22 cellular contexts compared by ENCODE assay signal in the genomic region with DNA sequence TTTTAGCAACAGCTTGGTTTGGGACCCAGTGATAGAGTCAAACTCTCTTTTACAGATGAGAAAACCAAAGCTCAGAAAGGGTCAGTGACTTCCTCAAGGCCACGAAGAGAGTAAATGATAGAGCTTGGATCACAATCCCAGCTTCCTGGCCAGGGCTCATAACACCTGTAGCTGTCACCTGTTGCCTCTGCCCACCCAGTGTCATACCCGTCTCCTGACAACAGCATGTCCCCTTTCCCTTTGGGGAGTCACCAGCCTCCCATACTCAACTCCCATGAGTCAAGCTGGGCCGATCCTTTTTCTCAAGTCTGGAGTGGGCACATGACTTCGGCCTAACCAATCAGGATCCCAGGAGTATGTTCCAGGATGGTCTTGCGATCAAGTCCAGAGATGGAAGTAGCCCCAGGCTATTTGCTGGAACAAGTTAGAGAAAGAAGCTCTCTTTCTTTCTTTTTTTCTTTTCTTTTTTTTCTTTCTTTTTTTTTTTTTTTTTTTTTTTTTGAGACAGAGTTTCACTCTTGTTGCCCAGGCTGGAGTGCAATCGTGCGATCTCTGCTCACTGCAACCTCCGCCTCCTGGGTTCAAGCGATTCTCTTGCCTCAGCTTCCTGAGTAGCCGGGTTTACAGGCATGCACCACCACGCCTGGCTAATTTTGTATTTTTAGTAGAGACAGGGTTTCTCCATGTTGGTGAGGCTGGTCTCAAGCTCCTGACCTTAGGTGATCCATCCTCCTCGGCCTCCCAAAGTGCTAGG. TPM values are rescaled to one million over a fixed set of nuclear protein-coding genes. Genes with fewer than 3 reads are reported as not detected.
A peak's percentile ranks its signal among the peaks of the same experiment; 100 is the strongest.
DNase-seq lines count a peak whose midpoint lies in the region; FAIRE-seq and TF ChIP-seq lines count a peak whose summit lies in the region.
"Had no signal": no experiment of that assay in that cellular context is flagged by ENCODE, and none has a peak within 500 bp of the region (broad histone marks: within the 10 kb centered on the region; RNA-seq: fewer than 3 reads in every experiment).

No MANE protein-coding gene starts in this region.

- DNase-seq in T-helper 2 cell treated with Interferon-gamma antibody and Interleukin-4, amounts not matched to agents 5 μg/mL and 100 μg/mL, for 36 hours (ENCODE audit: low spot score) = no peak
- DNase-seq in T-helper 2 cell (no peak), epithelial cell of esophagus (ENCODE audit: low read depth) (peak; percentile 63), osteoblast (ENCODE audit: insufficient read length, low spot score, missing footprints) (peak; percentile 37), frontal cortex (ENCODE audit: low spot score in 2 of 2) (no peak), retina (no peak)
- no peak for DNase-seq in activated naive CD4-positive, alpha-beta T cell treated with Interleukin-2 at 50 U/mL for 16 hours
- DNase-seq: activated CD4-positive, CD25-positive, alpha-beta regulatory T cell treated with anti-CD3 and anti-CD28 coated beads, Interleukin-2, amount 50 U/mL, for 72 hours; activated CD8-positive, alpha-beta memory T cell treated with anti-CD3 and anti-CD28 coated beads for 24 hours; activated naive CD8-positive, alpha-beta T cell treated with anti-CD3 and anti-CD28 coated beads, Interleukin-2, amount 10 ng/mL, durations not matched to agents 7 days and 5 days; body of pancreas; effector memory CD8-positive, alpha-beta T cell; GF-D8; Kasumi-1; naive thymus-derived CD4-positive, alpha-beta T cell; NCI-H69; posterior cingulate gyrus; stimulated activated CD4-positive, alpha-beta T cell treated with anti-CD3 and anti-CD28 coated beads, Interleukin-2, amount 100 ng/mL, for 24 hours had no signal

- no peaks in the 10 kb centered on the region for H3K27me3 Mint-ChIP-seq in T-helper 2 cell treated with Interferon-gamma antibody and Interleukin-4, amounts not matched to agents 5 μg/mL and 100 μg/mL, for 36 hours (ENCODE audit: low read depth)
- H3K27me3 Mint-ChIP-seq: activated naive CD8-positive, alpha-beta T cell treated with anti-CD3 and anti-CD28 coated beads, Interleukin-2, amount 10 ng/mL, durations not matched to agents 7 days and 5 days; effector memory CD8-positive, alpha-beta T cell; naive thymus-derived CD4-positive, alpha-beta T cell had no signal

- H3K4me3 Mint-ChIP-seq in T-helper 2 cell treated with Interferon-gamma antibody and Interleukin-4, amounts not matched to agents 5 μg/mL and 100 μg/mL, for 36 hours = no peak overlapping the region
- H3K4me3 Mint-ChIP-seq: activated naive CD8-positive, alpha-beta T cell treated with anti-CD3 and anti-CD28 coated beads, Interleukin-2, amount 10 ng/mL, durations not matched to agents 7 days and 5 days; effector memory CD8-positive, alpha-beta T cell had no signal

- no peak for TF ChIP-seq CTCF in epithelial cell of esophagus (IDR thresholded peaks at IDR 0.05; ENCODE audit: insufficient read depth, low read depth, low read length, missing control alignments)
- TF ChIP-seq CTCF in osteoblast (IDR thresholded peaks at IDR 0.05; ENCODE audit: extremely low read depth, low read depth, low read length) = no peak

- H3K9me3 Mint-ChIP-seq in T-helper 2 cell treated with Interferon-gamma antibody and Interleukin-4, amounts not matched to agents 5 μg/mL and 100 μg/mL, for 36 hours = no peaks in the 10 kb centered on the region
- H3K9me3 Mint-ChIP-seq: activated naive CD8-positive, alpha-beta T cell treated with anti-CD3 and anti-CD28 coated beads, Interleukin-2, amount 10 ng/mL, durations not matched to agents 7 days and 5 days; effector memory CD8-positive, alpha-beta T cell; naive thymus-derived CD4-positive, alpha-beta T cell had no signal

- H3K4me2 ChIP-seq in osteoblast (ENCODE audit: insufficient read depth, low read length) = no peak overlapping the region

- H3K4me1 ChIP-seq in osteoblast (ENCODE audit: insufficient read depth, low read length) = peaks cover 16% of the 10 kb centered on the region

- peaks cover 30% of the 10 kb centered on the region for H3K4me1 Mint-ChIP-seq in T-helper 2 cell treated with Interferon-gamma antibody and Interleukin-4, amounts not matched to agents 5 μg/mL and 100 μg/mL, for 36 hours (ENCODE audit: low read depth)

- no peaks in the 10 kb centered on the region for H3K27me3 ChIP-seq in osteoblast (ENCODE audit: insufficient read depth, low read length)
- H3K27me3 ChIP-seq: body of pancreas had no signal

- H2AFZ ChIP-seq in osteoblast (ENCODE audit: low read length) = no peak overlapping the region

- H3K9me3 ChIP-seq in osteoblast (ENCODE audit: low read depth, low read length) = no peaks in the 10 kb centered on the region
- H3K9me3 ChIP-seq: body of pancreas had no signal

- no peaks in the 10 kb centered on the region for H3K36me3 Mint-ChIP-seq in T-helper 2 cell treated with Interferon-gamma antibody and Interleukin-4, amounts not matched to agents 5 μg/mL and 100 μg/mL, for 36 hours (ENCODE audit: low read depth)
- H3K36me3 Mint-ChIP-seq: activated naive CD8-positive, alpha-beta T cell treated with anti-CD3 and anti-CD28 coated beads, Interleukin-2, amount 10 ng/mL, durations not matched to agents 7 days and 5 days; naive thymus-derived CD4-positive, alpha-beta T cell had no signal

- no peak for FAIRE-seq in frontal cortex (lab: Jason Lieb, UNC)
- FAIRE-seq: GM12892 had no signal

- H3K27ac ChIP-seq in osteoblast (ENCODE audit: low read depth, low read length) = no peak overlapping the region
- H3K27ac ChIP-seq: 22Rv1 had no signal

- H3K79me2 ChIP-seq in osteoblast (ENCODE audit: insufficient read depth, low read length) = no peaks in the 10 kb centered on the region

- no peak for TF ChIP-seq RAD21 in Ishikawa (IDR thresholded peaks at IDR 0.05; ENCODE audit: low read depth)

- TF ChIP-seq EP300 in Ishikawa (IDR thresholded peaks at IDR 0.05; ENCODE audit: borderline replicate concordance) = no peak

- H3K27ac Mint-ChIP-seq in T-helper 2 cell treated with Interferon-gamma antibody and Interleukin-4, amounts not matched to agents 5 μg/mL and 100 μg/mL, for 36 hours = peak overlapping the region; percentile 49
- H3K27ac Mint-ChIP-seq: activated naive CD8-positive, alpha-beta T cell treated with anti-CD3 and anti-CD28 coated beads, Interleukin-2, amount 10 ng/mL, durations not matched to agents 7 days and 5 days; effector memory CD8-positive, alpha-beta T cell had no signal

- H3K36me3 ChIP-seq in osteoblast (ENCODE audit: insufficient read depth, low read length) = peaks cover 1% of the 10 kb centered on the region

- no peaks in the 10 kb centered on the region for H4K20me1 ChIP-seq in osteoblast (ENCODE audit: insufficient read depth, low read length)

- H3K4me3 ChIP-seq in epithelial cell of esophagus (ENCODE audit: low read length) (no peak overlapping the region), osteoblast (ENCODE audit: insufficient read depth, low read length) (no peak overlapping the region)
- H3K4me3 ChIP-seq: body of pancreas, lung had no signal

TF ChIP-seq in Ishikawa, 13 proteins besides CTCF, POLR2A, EP300 and RAD21:
- TF ChIP-seq, protein P1, sequence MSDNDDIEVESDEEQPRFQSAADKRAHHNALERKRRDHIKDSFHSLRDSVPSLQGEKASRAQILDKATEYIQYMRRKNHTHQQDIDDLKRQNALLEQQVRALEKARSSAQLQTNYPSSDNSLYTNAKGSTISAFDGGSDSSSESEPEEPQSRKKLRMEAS (IDR thresholded peaks at IDR 0.05) = no peak
- TF ChIP-seq, protein P2, sequence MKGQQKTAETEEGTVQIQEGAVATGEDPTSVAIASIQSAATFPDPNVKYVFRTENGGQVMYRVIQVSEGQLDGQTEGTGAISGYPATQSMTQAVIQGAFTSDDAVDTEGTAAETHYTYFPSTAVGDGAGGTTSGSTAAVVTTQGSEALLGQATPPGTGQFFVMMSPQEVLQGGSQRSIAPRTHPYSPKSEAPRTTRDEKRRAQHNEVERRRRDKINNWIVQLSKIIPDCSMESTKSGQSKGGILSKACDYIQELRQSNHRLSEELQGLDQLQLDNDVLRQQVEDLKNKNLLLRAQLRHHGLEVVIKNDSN (IDR thresholded peaks at IDR 0.05) = peak; percentile 73
- TF ChIP-seq, protein P3, sequence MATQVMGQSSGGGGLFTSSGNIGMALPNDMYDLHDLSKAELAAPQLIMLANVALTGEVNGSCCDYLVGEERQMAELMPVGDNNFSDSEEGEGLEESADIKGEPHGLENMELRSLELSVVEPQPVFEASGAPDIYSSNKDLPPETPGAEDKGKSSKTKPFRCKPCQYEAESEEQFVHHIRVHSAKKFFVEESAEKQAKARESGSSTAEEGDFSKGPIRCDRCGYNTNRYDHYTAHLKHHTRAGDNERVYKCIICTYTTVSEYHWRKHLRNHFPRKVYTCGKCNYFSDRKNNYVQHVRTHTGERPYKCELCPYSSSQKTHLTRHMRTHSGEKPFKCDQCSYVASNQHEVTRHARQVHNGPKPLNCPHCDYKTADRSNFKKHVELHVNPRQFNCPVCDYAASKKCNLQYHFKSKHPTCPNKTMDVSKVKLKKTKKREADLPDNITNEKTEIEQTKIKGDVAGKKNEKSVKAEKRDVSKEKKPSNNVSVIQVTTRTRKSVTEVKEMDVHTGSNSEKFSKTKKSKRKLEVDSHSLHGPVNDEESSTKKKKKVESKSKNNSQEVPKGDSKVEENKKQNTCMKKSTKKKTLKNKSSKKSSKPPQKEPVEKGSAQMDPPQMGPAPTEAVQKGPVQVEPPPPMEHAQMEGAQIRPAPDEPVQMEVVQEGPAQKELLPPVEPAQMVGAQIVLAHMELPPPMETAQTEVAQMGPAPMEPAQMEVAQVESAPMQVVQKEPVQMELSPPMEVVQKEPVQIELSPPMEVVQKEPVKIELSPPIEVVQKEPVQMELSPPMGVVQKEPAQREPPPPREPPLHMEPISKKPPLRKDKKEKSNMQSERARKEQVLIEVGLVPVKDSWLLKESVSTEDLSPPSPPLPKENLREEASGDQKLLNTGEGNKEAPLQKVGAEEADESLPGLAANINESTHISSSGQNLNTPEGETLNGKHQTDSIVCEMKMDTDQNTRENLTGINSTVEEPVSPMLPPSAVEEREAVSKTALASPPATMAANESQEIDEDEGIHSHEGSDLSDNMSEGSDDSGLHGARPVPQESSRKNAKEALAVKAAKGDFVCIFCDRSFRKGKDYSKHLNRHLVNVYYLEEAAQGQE (IDR thresholded peaks at IDR 0.05; ENCODE audit: low read depth) = no peak
- no peak for TF ChIP-seq ZBTB7A (IDR thresholded peaks at IDR 0.05; ENCODE audit: low read depth)
- no peak for TF ChIP-seq EGR1 (IDR thresholded peaks at IDR 0.05)

RNA-seq across cellular contexts. Expression of a gene that starts 27.8 kb away (rescaled TPM):
- total RNA-seq in osteoblast = 796 and 964 TPM in 2 replicates
- 32.2 TPM for total RNA-seq in frontal cortex

Comparison
In these comparisons a context has a peak if more than half of its experiments do, and no peak if none do; other contexts are left out.
1. DNase-seq: peak in epithelial cell of esophagus (single experiment) and osteoblast (single experiment); none in T-helper 2 cell treated with Interferon-gamma antibody and Interleukin-4, amounts not matched to agents 5 μg/mL and 100 μg/mL, for 36 hours (single experiment), T-helper 2 cell (0 of 5), frontal cortex (0 of 2), retina (single experiment) and activated naive CD4-positive, alpha-beta T cell treated with Interleukin-2 at 50 U/mL for 16 hours (single experiment).
2. RNA of a gene that starts 27.8 kb away (total RNA-seq): 796 to 964 TPM in osteoblast; 32.2 TPM in frontal cortex (single experiment); every median in the first group is over 10 times any median in the second.